In genomic region chr15:63969652-63970421, GRCh38 we compare ENCODE assay signal across 11 cellular contexts.
DNase-seq lines count a peak whose midpoint lies in the region; ATAC-seq, FAIRE-seq and TF ChIP-seq lines count a peak whose summit lies in the region.
"Had no signal": no experiment of that assay in that cellular context is flagged by ENCODE, and none has a peak within 500 bp of the region (broad histone marks: within the 10 kb centered on the region; RNA-seq: fewer than 3 reads in every experiment).

No MANE protein-coding gene starts in this region.

- H4K20me1 ChIP-seq in HepG2 (ENCODE audit: insufficient read depth, low read length), result no peaks in the 10 kb centered on the region

- H3K4me1 ChIP-seq in HepG2 (ENCODE audit: insufficient read depth, low read length) (peaks cover 9% of the 10 kb centered on the region), upper lobe of left lung (peaks cover 18 to 57% (median 38%) of the 10 kb centered on the region in 4 donors)

- FAIRE-seq in HepG2 (lab: Jason Lieb, UNC), result no peak

- H3K36me3 ChIP-seq in HepG2 (replicated peaks in 1 of 2; ENCODE audit: control insufficient read depth in 1 of 2, insufficient read depth in 2 of 2, low read length in 2 of 2) (no peaks in the 10 kb centered on the region), upper lobe of left lung (peaks cover 0 to 9% (median 6%) of the 10 kb centered on the region in 4 donors)
- H3K36me3 ChIP-seq: esophagus squamous epithelium had no signal

- POLR2A ChIA-PET in HepG2 (lab: Yijun Ruan, JAX), result no interaction called here

- no peaks in the 10 kb centered on the region for H3K36me3 Mint-ChIP-seq in activated naive CD4-positive, alpha-beta T cell treated with anti-CD3 and anti-CD28 coated beads for 36 hours (ENCODE audit: low read depth)
- H3K36me3 Mint-ChIP-seq in activated naive CD4-positive, alpha-beta T cell treated with anti-CD3 and anti-CD28 coated beads, Interleukin-2, amount 10 ng/mL, durations not matched to agents 7 days and 5 days, result no peaks in the 10 kb centered on the region
- no peaks in the 10 kb centered on the region for H3K36me3 Mint-ChIP-seq in activated T-helper 2 cell treated with anti-CD3 and anti-CD28 coated beads, Interferon-gamma antibody, Interleukin-2, Interleukin-4, amounts not matched to agents 10 μg/mL and 5 μg/mL and 100 μg/mL, durations not matched to agents 14 hours and 24 hours and 36 hours (ENCODE audit: low read depth)

- intact Hi-C loops in activated naive CD4-positive, alpha-beta T cell treated with anti-CD3 and anti-CD28 coated beads for 36 hours (cut with micrococcal nuclease), result loop anchor here (2.0 kb wide), 1 partner anchor 41 kb away; no protein-coding TSS in a partner anchor
- intact Hi-C loops in activated T-helper 2 cell treated with anti-CD3 and anti-CD28 coated beads, Interferon-gamma antibody, Interleukin-2, Interleukin-4, amounts not matched to agents 10 μg/mL and 5 μg/mL and 100 μg/mL, durations not matched to agents 14 hours and 24 hours and 36 hours (cut with micrococcal nuclease), result loop anchor here (2.0 kb wide), 1 partner anchor 77 kb away; no protein-coding TSS in a partner anchor
- intact Hi-C loops in HepG2 (cut with micrococcal nuclease; ENCODE audit: unreplicated experiment), result no loop called here

- no peak overlapping the region for H3K4me2 ChIP-seq in HepG2 (ENCODE audit: low read depth, low read length)

- DNase-seq in activated naive CD4-positive, alpha-beta T cell treated with anti-CD3 and anti-CD28 coated beads for 36 hours, result no peak
- DNase-seq in activated naive CD4-positive, alpha-beta T cell treated with anti-CD3 and anti-CD28 coated beads, Interleukin-2, amount 10 ng/mL, durations not matched to agents 7 days and 5 days, result no peak
- no peak for DNase-seq in activated T-helper 2 cell treated with anti-CD3 and anti-CD28 coated beads, Interferon-gamma antibody, Interleukin-2, Interleukin-4, amounts not matched to agents 10 μg/mL and 5 μg/mL and 100 μg/mL, durations not matched to agents 14 hours and 24 hours and 36 hours (ENCODE audit: low spot score)
- DNase-seq in HepG2 (ENCODE audit: low spot score) (peak; percentile 13), upper lobe of left lung (peak in 1 of 2 donors; percentile 91), NCI-H345 treated with DMSO at 0.1 percent for 48 hours (lab: John Stamatoyannopoulos, UW; ENCODE audit: unreplicated experiment) (no peak), GM19238 (ENCODE audit: insufficient read length, low spot score) (no peak), ACHN (no peak)
- DNase-seq: esophagus squamous epithelium, NCI-H526, T-helper 9 cell had no signal

- peak overlapping the region; percentile 3 for H3K27ac Mint-ChIP-seq in activated naive CD4-positive, alpha-beta T cell treated with anti-CD3 and anti-CD28 coated beads for 36 hours
- H3K27ac Mint-ChIP-seq in activated naive CD4-positive, alpha-beta T cell treated with anti-CD3 and anti-CD28 coated beads, Interleukin-2, amount 10 ng/mL, durations not matched to agents 7 days and 5 days, result no peak overlapping the region
- H3K27ac Mint-ChIP-seq in activated T-helper 2 cell treated with anti-CD3 and anti-CD28 coated beads, Interferon-gamma antibody, Interleukin-2, Interleukin-4, amounts not matched to agents 10 μg/mL and 5 μg/mL and 100 μg/mL, durations not matched to agents 14 hours and 24 hours and 36 hours, result peak overlapping the region; percentile 100

- no peaks in the 10 kb centered on the region for H3K9me3 Mint-ChIP-seq in activated naive CD4-positive, alpha-beta T cell treated with anti-CD3 and anti-CD28 coated beads for 36 hours
- no peaks in the 10 kb centered on the region for H3K9me3 Mint-ChIP-seq in activated naive CD4-positive, alpha-beta T cell treated with anti-CD3 and anti-CD28 coated beads, Interleukin-2, amount 10 ng/mL, durations not matched to agents 7 days and 5 days
- H3K9me3 Mint-ChIP-seq in activated T-helper 2 cell treated with anti-CD3 and anti-CD28 coated beads, Interferon-gamma antibody, Interleukin-2, Interleukin-4, amounts not matched to agents 10 μg/mL and 5 μg/mL and 100 μg/mL, durations not matched to agents 14 hours and 24 hours and 36 hours, result peaks cover 1% of the 10 kb centered on the region

- CTCF ChIA-PET in activated naive CD4-positive, alpha-beta T cell treated with anti-CD3 and anti-CD28 coated beads for 36 hours (lab: Charles Lee), result interaction anchor here (1.1 to 2.9 kb wide), 2 partner anchors 24 to 79 kb away, joined by 3 to 14 read pairs; no protein-coding TSS in a partner anchor
- CTCF ChIA-PET in activated naive CD4-positive, alpha-beta T cell treated with anti-CD3 and anti-CD28 coated beads, Interleukin-2, amount 10 ng/mL, durations not matched to agents 7 days and 5 days (lab: Charles Lee), result interaction anchor here (0.6 to 4.5 kb wide), 7 partner anchors 13 to 77 kb away, joined by 3 to 38 read pairs (median 3); no protein-coding TSS in a partner anchor
- CTCF ChIA-PET in HepG2 (lab: Yijun Ruan, JAX; ENCODE audit: low intra/inter-chr PET ratio, low total read pairs), result no interaction called here

- TF ChIP-seq EP300 in HepG2 (IDR thresholded peaks at IDR 0.05; ENCODE audit: low read depth in 2 of 2, low read length in 2 of 2) (no peak), HepG2 (CRISPR knock-in tag; IDR thresholded peaks at IDR 0.05; ENCODE audit: borderline replicate concordance) (no peak), upper lobe of left lung (IDR thresholded peaks at IDR 0.05) (peak in 1 of 4 donors; percentile 73)

- H3K79me2 ChIP-seq in HepG2 (ENCODE audit: insufficient read depth, low read length), result no peaks in the 10 kb centered on the region

- no peak overlapping the region for H3K4me3 Mint-ChIP-seq in activated naive CD4-positive, alpha-beta T cell treated with anti-CD3 and anti-CD28 coated beads for 36 hours
- no peak overlapping the region for H3K4me3 Mint-ChIP-seq in activated naive CD4-positive, alpha-beta T cell treated with anti-CD3 and anti-CD28 coated beads, Interleukin-2, amount 10 ng/mL, durations not matched to agents 7 days and 5 days
- H3K4me3 Mint-ChIP-seq in activated T-helper 2 cell treated with anti-CD3 and anti-CD28 coated beads, Interferon-gamma antibody, Interleukin-2, Interleukin-4, amounts not matched to agents 10 μg/mL and 5 μg/mL and 100 μg/mL, durations not matched to agents 14 hours and 24 hours and 36 hours (ENCODE audit: low read depth), result peak overlapping the region; percentile 37

- H3K27ac ChIP-seq in HepG2 (ENCODE audit: extremely low read length, insufficient read depth, low read length), result no peak overlapping the region
- H3K27ac ChIP-seq in upper lobe of left lung, result peak overlapping the region; percentile 48 to 81 (median 72)
- H3K27ac ChIP-seq: esophagus squamous epithelium had no signal

- H3K4me3 ChIP-seq in HepG2 (replicated peaks in 1 of 3; ENCODE audit: insufficient read depth in 1 of 3, low read depth in 2 of 3, low read length in 3 of 3) (no peak overlapping the region), upper lobe of left lung (no peak overlapping the region)
- H3K4me3 ChIP-seq: esophagus squamous epithelium had no signal

- H3K27me3 Mint-ChIP-seq in activated naive CD4-positive, alpha-beta T cell treated with anti-CD3 and anti-CD28 coated beads for 36 hours (ENCODE audit: low read depth), result no peaks in the 10 kb centered on the region
- H3K27me3 Mint-ChIP-seq in activated naive CD4-positive, alpha-beta T cell treated with anti-CD3 and anti-CD28 coated beads, Interleukin-2, amount 10 ng/mL, durations not matched to agents 7 days and 5 days, result peaks cover 6% of the 10 kb centered on the region
- no peaks in the 10 kb centered on the region for H3K27me3 Mint-ChIP-seq in activated T-helper 2 cell treated with anti-CD3 and anti-CD28 coated beads, Interferon-gamma antibody, Interleukin-2, Interleukin-4, amounts not matched to agents 10 μg/mL and 5 μg/mL and 100 μg/mL, durations not matched to agents 14 hours and 24 hours and 36 hours (ENCODE audit: low read depth)

- H3K27me3 ChIP-seq in HepG2 (ENCODE audit: control insufficient read depth in 1 of 2, insufficient read depth in 2 of 2, low read length in 2 of 2), result no peaks in the 10 kb centered on the region
- no peaks in the 10 kb centered on the region for H3K27me3 ChIP-seq in upper lobe of left lung
- H3K27me3 ChIP-seq: esophagus squamous epithelium had no signal

- H3K9me3 ChIP-seq in HepG2 (ENCODE audit: low read length) (no peaks in the 10 kb centered on the region), upper lobe of left lung (no peaks in the 10 kb centered on the region)
- H3K9me3 ChIP-seq: esophagus squamous epithelium had no signal

- ATAC-seq in HepG2, result no peak; the same call in 2 of the 3 replicates
- peak; percentile 70 to 77 for ATAC-seq in upper lobe of left lung (ENCODE audit: low FRiP score in 2 of 2)

- no peak overlapping the region for H2AFZ ChIP-seq in HepG2 (ENCODE audit: low read length)

- in situ Hi-C loops in HepG2 (cut with HindIII; ENCODE audit: extremely low pct_ligation_motif_present, low pct_unique_long_range_greater_than_20kb), result no loop called here
- in situ Hi-C loops in ACHN (cut with HindIII; ENCODE audit: low pct_ligation_motif_present, low pct_unique_long_range_greater_than_20kb, low sequenced_read_pairs), result no loop called here

- TF ChIP-seq CTCF in HepG2 (CRISPR knock-in tag; IDR thresholded peaks at IDR 0.05), result no peak
- TF ChIP-seq CTCF in upper lobe of left lung (IDR thresholded peaks at IDR 0.05), result no peak

- TF ChIP-seq RAD21 in HepG2 (CRISPR knock-in tag; IDR thresholded peaks at IDR 0.05), result no peak

- no TSS peak for BruUV-seq in HepG2 (replicated peaks; lab: Mats Ljungman, UMichigan)

- 52% methylated on average over 2 of the region's 2 CpGs for WGBS in HepG2 (ENCODE audit: low lambda C conversion rate)
- 70 to 82% methylated on average over 2 of the region's 2 CpGs for WGBS in upper lobe of left lung, 2 donors

- no peak overlapping the region for H3K9ac ChIP-seq in HepG2 (ENCODE audit: insufficient read depth, low read depth, low read length)

- TF ChIP-seq POLR2A in HepG2 (IDR thresholded peaks at IDR 0.05; ENCODE audit: insufficient read depth in 1 of 2, low read depth in 2 of 2, low read length in 2 of 2) (no peak), upper lobe of left lung (IDR thresholded peaks at IDR 0.05) (no peak)

- H3K4me1 Mint-ChIP-seq in activated naive CD4-positive, alpha-beta T cell treated with anti-CD3 and anti-CD28 coated beads for 36 hours (ENCODE audit: low read depth), result peaks cover 22% of the 10 kb centered on the region
- peaks cover 41% of the 10 kb centered on the region for H3K4me1 Mint-ChIP-seq in activated naive CD4-positive, alpha-beta T cell treated with anti-CD3 and anti-CD28 coated beads, Interleukin-2, amount 10 ng/mL, durations not matched to agents 7 days and 5 days
- H3K4me1 Mint-ChIP-seq in activated T-helper 2 cell treated with anti-CD3 and anti-CD28 coated beads, Interferon-gamma antibody, Interleukin-2, Interleukin-4, amounts not matched to agents 10 μg/mL and 5 μg/mL and 100 μg/mL, durations not matched to agents 14 hours and 24 hours and 36 hours (ENCODE audit: low read depth), result peaks cover 39% of the 10 kb centered on the region

TF ChIP-seq in HepG2, 621 proteins besides CTCF, POLR2A, EP300 and RAD21 (continues in another document):
- no peak for TF ChIP-seq ZNF816 (CRISPR knock-in tag; IDR thresholded peaks at IDR 0.05; ENCODE audit: borderline replicate concordance)
- TF ChIP-seq ATF1 (CRISPR knock-in tag; IDR thresholded peaks at IDR 0.05), result no peak
- no peak for TF ChIP-seq ZFP1 (CRISPR knock-in tag; IDR thresholded peaks at IDR 0.05)
- no peak for TF ChIP-seq MEIS1 (CRISPR knock-in tag; IDR thresholded peaks at IDR 0.05; ENCODE audit: borderline replicate concordance)
- no peak for TF ChIP-seq STAT5B (CRISPR knock-in tag; IDR thresholded peaks at IDR 0.05)
